In the genomic region with DNA sequence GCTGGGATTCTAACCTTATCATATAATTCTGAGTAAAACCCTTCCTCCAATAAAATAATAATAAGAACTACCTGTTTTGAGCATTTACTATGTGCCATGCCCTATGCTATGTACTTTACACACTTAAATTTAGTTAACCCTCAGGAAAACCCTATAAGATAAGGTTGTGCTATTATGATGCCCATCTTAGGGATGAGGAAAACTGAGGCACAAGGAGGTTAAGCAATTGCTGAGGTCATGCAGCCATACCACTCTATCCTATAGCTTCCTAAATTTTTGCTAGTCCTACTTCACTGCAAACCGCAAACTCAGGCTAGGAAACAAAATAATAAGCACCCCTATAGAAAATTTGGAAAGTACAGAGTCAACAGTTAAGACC, we compare ENCODE assay signal across 12 cellular contexts. TPM values are rescaled to one million over a fixed set of nuclear protein-coding genes. Genes with fewer than 3 reads are reported as not detected.
DNase-seq lines count a peak whose midpoint lies in the region; ATAC-seq and TF ChIP-seq lines count a peak whose summit lies in the region.
"Had no signal": no experiment of that assay in that cellular context is flagged by ENCODE, and none has a peak within 500 bp of the region (broad histone marks: within the 10 kb centered on the region; RNA-seq: fewer than 3 reads in every experiment).

No MANE protein-coding gene starts in this region.

- no peaks in the 10 kb centered on the region for H3K36me3 Mint-ChIP-seq in stimulated activated naive CD8-positive, alpha-beta T cell treated with anti-CD3 and anti-CD28 coated beads, Interleukin-15, Interleukin-2, amounts not matched to agents 100 ng/mL and 50 ng/mL, for 24 hours (ENCODE audit: low read depth)

- H3K9me3 ChIP-seq in RWPE2 (ENCODE audit: severe bottlenecking) (no peaks in the 10 kb centered on the region), mucosa of rectum (ENCODE audit: control insufficient read depth in 2 of 2, low read length in 2 of 2) (no peaks in the 10 kb centered on the region), uterus (no peaks in the 10 kb centered on the region)

- no peaks in the 10 kb centered on the region for H3K9me3 Mint-ChIP-seq in stimulated activated naive CD8-positive, alpha-beta T cell treated with anti-CD3 and anti-CD28 coated beads, Interleukin-15, Interleukin-2, amounts not matched to agents 100 ng/mL and 50 ng/mL, for 24 hours

- no peak for TF ChIP-seq POLR2A in uterus (IDR thresholded peaks at IDR 0.05)

- no peak overlapping the region for H3K4me3 Mint-ChIP-seq in stimulated activated naive CD8-positive, alpha-beta T cell treated with anti-CD3 and anti-CD28 coated beads, Interleukin-15, Interleukin-2, amounts not matched to agents 100 ng/mL and 50 ng/mL, for 24 hours

- H3K4me3 ChIP-seq in RWPE2 (ENCODE audit: severe bottlenecking), result no peak overlapping the region
- no peak overlapping the region for H3K4me3 ChIP-seq in mucosa of rectum (ENCODE audit: low read length in 2 of 2)
- H3K4me3 ChIP-seq in uterus, result no peak overlapping the region
- H3K4me3 ChIP-seq: dorsolateral prefrontal cortex, hepatocyte had no signal

- H3K9ac ChIP-seq in mucosa of rectum (ENCODE audit: low read depth in 1 of 2, low read length in 2 of 2), result no peak overlapping the region

- H3K27ac ChIP-seq in RWPE2 (ENCODE audit: poor library complexity, severe bottlenecking) (peak overlapping the region; percentile 49), mucosa of rectum (ENCODE audit: low read depth in 2 of 2, low read length in 2 of 2) (peak overlapping the region; percentile 62 to 77), uterus (peak overlapping the region; percentile 42 to 49)
- H3K27ac ChIP-seq: hepatocyte had no signal

- TF ChIP-seq CTCF in RWPE2 (IDR thresholded peaks at IDR 0.05; ENCODE audit: poor library complexity, severe bottlenecking) (no peak), uterus (IDR thresholded peaks at IDR 0.05) (no peak)

- DNase-seq in stimulated activated naive CD8-positive, alpha-beta T cell treated with anti-CD3 and anti-CD28 coated beads, Interleukin-15, Interleukin-2, amounts not matched to agents 100 U/mL and 50 U/mL, for 24 hours, result no peak
- DNase-seq in RWPE2 (ENCODE audit: low spot score), result no peak
- DNase-seq in uterus, result no peak
- DNase-seq in NCI-H2227 (lab: John Stamatoyannopoulos, UW; ENCODE audit: unreplicated experiment), result no peak
- DNase-seq: activated gamma-delta T cell, NCI-H187 had no signal

- no peaks in the 10 kb centered on the region for H3K36me3 ChIP-seq in RWPE2 (ENCODE audit: low read depth)
- H3K36me3 ChIP-seq in mucosa of rectum (ENCODE audit: control insufficient read depth in 2 of 2, insufficient read depth in 2 of 2, low read length in 2 of 2), result no peaks in the 10 kb centered on the region
- no peaks in the 10 kb centered on the region for H3K36me3 ChIP-seq in uterus

- H3K4me1 Mint-ChIP-seq in stimulated activated naive CD8-positive, alpha-beta T cell treated with anti-CD3 and anti-CD28 coated beads, Interleukin-15, Interleukin-2, amounts not matched to agents 100 ng/mL and 50 ng/mL, for 24 hours (ENCODE audit: low read depth), result peaks cover 22% of the 10 kb centered on the region

- H3K27me3 ChIP-seq in RWPE2 (ENCODE audit: insufficient read depth, poor library complexity, severe bottlenecking) (no peaks in the 10 kb centered on the region), mucosa of rectum (ENCODE audit: control insufficient read depth in 2 of 2, insufficient read depth in 2 of 2, low read length in 2 of 2) (no peaks in the 10 kb centered on the region), uterus (no peaks in the 10 kb centered on the region)
- H3K27me3 ChIP-seq: dorsolateral prefrontal cortex, hepatocyte had no signal

- peaks cover 29% of the 10 kb centered on the region for H3K4me1 ChIP-seq in RWPE2 (ENCODE audit: insufficient read depth, poor library complexity, severe bottlenecking)
- peaks cover 29 to 33% of the 10 kb centered on the region in 2 donors for H3K4me1 ChIP-seq in mucosa of rectum (ENCODE audit: control insufficient read depth in 2 of 2, insufficient read depth in 2 of 2, low read length in 2 of 2)
- no peaks in the 10 kb centered on the region for H3K4me1 ChIP-seq in uterus

- intact Hi-C loops in uterus (cut with DNase I; ENCODE audit: low total_unique reads), result no loop called here

- peak overlapping the region; percentile 77 for H3K27ac Mint-ChIP-seq in stimulated activated naive CD8-positive, alpha-beta T cell treated with anti-CD3 and anti-CD28 coated beads, Interleukin-15, Interleukin-2, amounts not matched to agents 100 ng/mL and 50 ng/mL, for 24 hours

- ATAC-seq in stimulated activated naive CD8-positive, alpha-beta T cell treated with anti-CD3 and anti-CD28 coated beads, Interleukin-15, Interleukin-2, amounts not matched to agents 100 U/mL and 50 U/mL, for 24 hours, result no peak
- no peak for ATAC-seq in RWPE2 (ENCODE audit: low read depth)
- no peak for ATAC-seq in GM19467 (IDR thresholded peaks at IDR 0.05; ENCODE audit: unreplicated experiment)
- no peak for ATAC-seq in HG03457 (IDR thresholded peaks at IDR 0.05; ENCODE audit: unreplicated experiment)

- H3K27me3 Mint-ChIP-seq in stimulated activated naive CD8-positive, alpha-beta T cell treated with anti-CD3 and anti-CD28 coated beads, Interleukin-15, Interleukin-2, amounts not matched to agents 100 ng/mL and 50 ng/mL, for 24 hours, result no peaks in the 10 kb centered on the region

RNA-seq across cellular contexts. Expression of a gene that starts 38.9 kb away (rescaled TPM):
- total RNA-seq in uterus, result 10 to 100 TPM in 2 of 4 donors, 1 to 10 TPM in 2; 4.7 to 26.6 (median 10.1) TPM

RNA-seq across cellular contexts. Expression of a gene that starts 48.1 kb away (rescaled TPM):
- total RNA-seq in uterus, result 10 to 100 TPM; 16.2 to 27.9 (median 18.0) TPM
